32 cellular contexts compared by ENCODE assay signal in the genomic region with DNA sequence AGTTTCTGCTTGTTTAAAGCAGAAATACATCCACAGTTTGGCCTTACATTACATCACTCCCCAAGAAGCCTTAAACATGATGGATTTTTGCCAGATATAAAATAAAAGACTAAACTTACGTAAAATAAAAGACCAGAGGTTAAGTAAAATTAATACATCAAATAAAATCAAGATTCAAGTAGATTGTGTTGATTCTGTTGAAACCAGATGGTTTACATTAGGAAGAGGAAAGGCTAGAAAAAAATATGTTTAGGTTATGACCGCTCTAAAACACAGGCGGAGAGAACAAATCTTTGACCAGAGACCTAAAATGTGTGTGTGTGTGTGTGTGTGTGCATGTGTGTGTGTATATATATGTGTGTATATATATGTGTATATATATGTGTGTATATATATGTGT.
"Had no signal": no experiment of that assay in that cellular context is flagged by ENCODE, and none has a peak within 500 bp of the region (broad histone marks: within the 10 kb centered on the region; RNA-seq: fewer than 3 reads in every experiment).

No MANE protein-coding gene starts in this region.

- H3K36me3 ChIP-seq: cardiac muscle cell, WERI-Rb-1 had no signal

- H3K4me1 ChIP-seq: breast epithelium had no signal

- H3K27me3 ChIP-seq: ascending aorta, breast epithelium, cardiac muscle cell, esophagus muscularis mucosa, gastroesophageal sphincter had no signal

- DNase-seq: activated B cell treated with CpG ODN at 0.5 μM for 24 hours; activated CD4-positive, alpha-beta T cell treated with anti-CD3 and anti-CD28 coated beads for 48 hours; activated CD4-positive, alpha-beta T cell treated with anti-CD3 and anti-CD28 coated beads, Interleukin-2, amount 50 U/mL, for 1 hour; activated CD4-positive, alpha-beta T cell treated with anti-CD3 and anti-CD28 coated beads, Interleukin-2, amount 50 U/mL, for 48 hours; activated CD8-positive, alpha-beta memory T cell treated with anti-CD3 and anti-CD28 coated beads for 24 hours; activated CD8-positive, alpha-beta T cell treated with anti-CD3 and anti-CD28 coated beads for 36 hours; activated effector memory CD4-positive, alpha-beta T cell treated with anti-CD3 and anti-CD28 coated beads, Interleukin-2, amount 50 U/mL, for 16 hours; activated naive CD4-positive, alpha-beta T cell; activated naive CD4-positive, alpha-beta T cell treated with anti-CD3 and anti-CD28 coated beads, Interleukin-2, amount 10 ng/mL, durations not matched to agents 7 days and 5 days; activated naive CD8-positive, alpha-beta T cell treated with anti-CD3 and anti-CD28 coated beads, Interleukin-2, amount 10 ng/mL, durations not matched to agents 7 days and 5 days; activated T-cell treated with anti-CD3 and anti-CD28 coated beads, Interleukin-2, amount 50 U/mL, for 4 hours; central memory CD4-positive, alpha-beta T cell; cortex of kidney; dermis blood vessel endothelial cell; effector CD4-positive, alpha-beta T cell; effector memory CD8-positive, alpha-beta T cell; erythroblast; foreskin melanocyte; T-helper 1 cell; T-helper 17 cell; T1000; WERI-Rb-1 had no signal

- H3K36me3 Mint-ChIP-seq: activated naive CD4-positive, alpha-beta T cell treated with anti-CD3 and anti-CD28 coated beads, Interleukin-2, amount 10 ng/mL, durations not matched to agents 7 days and 5 days; activated naive CD4-positive, alpha-beta T cell treated with anti-CD3 and anti-CD28 coated beads, Interleukin-2, amount 50 U/mL, for 72 hours; activated naive CD8-positive, alpha-beta T cell treated with anti-CD3 and anti-CD28 coated beads, Interleukin-2, amount 10 ng/mL, durations not matched to agents 7 days and 5 days had no signal

- H3K4me1 Mint-ChIP-seq: activated B cell treated with CpG ODN at 0.5 μM for 24 hours; activated naive CD4-positive, alpha-beta T cell treated with anti-CD3 and anti-CD28 coated beads, Interleukin-2, amount 10 ng/mL, durations not matched to agents 7 days and 5 days; activated naive CD8-positive, alpha-beta T cell treated with anti-CD3 and anti-CD28 coated beads, Interleukin-2, amount 10 ng/mL, durations not matched to agents 7 days and 5 days; T-helper 17 cell had no signal

- H3K27ac ChIP-seq: ascending aorta, breast epithelium, cardiac muscle cell, esophagus muscularis mucosa, gastroesophageal sphincter, WERI-Rb-1 had no signal

- ATAC-seq: activated CD4-positive, CD25-positive, alpha-beta regulatory T cell treated with anti-CD3 and anti-CD28 coated beads, Interleukin-2, amount 50 U/mL, for 24 hours; activated CD8-positive, alpha-beta T cell treated with anti-CD3 and anti-CD28 coated beads for 36 hours; activated naive CD4-positive, alpha-beta T cell treated with anti-CD3 and anti-CD28 coated beads, Interleukin-2, amount 50 U/mL, for 72 hours; activated T-cell treated with anti-CD3 and anti-CD28 coated beads, Interleukin-2, amount 50 U/mL, for 4 hours; effector memory CD8-positive, alpha-beta T cell; gastroesophageal sphincter; T-helper 17 cell had no signal

- H3K27me3 Mint-ChIP-seq: activated B cell treated with CpG ODN at 0.5 μM for 24 hours; activated CD8-positive, alpha-beta T cell treated with anti-CD3 and anti-CD28 coated beads for 36 hours; activated naive CD4-positive, alpha-beta T cell treated with anti-CD3 and anti-CD28 coated beads, Interleukin-2, amount 10 ng/mL, durations not matched to agents 7 days and 5 days; brain had no signal

- H3K9me3 Mint-ChIP-seq: activated B cell treated with CpG ODN at 0.5 μM for 24 hours; activated CD8-positive, alpha-beta T cell treated with anti-CD3 and anti-CD28 coated beads for 36 hours; activated naive CD4-positive, alpha-beta T cell treated with anti-CD3 and anti-CD28 coated beads, Interleukin-2, amount 10 ng/mL, durations not matched to agents 7 days and 5 days; activated naive CD4-positive, alpha-beta T cell treated with anti-CD3 and anti-CD28 coated beads, Interleukin-2, amount 50 U/mL, for 72 hours; activated naive CD8-positive, alpha-beta T cell treated with anti-CD3 and anti-CD28 coated beads, Interleukin-2, amount 10 ng/mL, durations not matched to agents 7 days and 5 days; activated T-cell treated with anti-CD3 and anti-CD28 coated beads, Interleukin-2, amount 50 U/mL, for 4 hours; activated T-helper 2 cell treated with anti-CD3 and anti-CD28 coated beads, Interferon-gamma antibody, Interleukin-2, Interleukin-4, amounts not matched to agents 10 μg/mL and 5 μg/mL and 100 μg/mL, durations not matched to agents 14 hours and 24 hours and 36 hours; brain; effector memory CD8-positive, alpha-beta T cell; T-helper 2 cell treated with Interferon-gamma antibody and Interleukin-4, amounts not matched to agents 5 μg/mL and 100 μg/mL, for 36 hours had no signal

- H3K4me3 ChIP-seq: ascending aorta, breast epithelium, cardiac muscle cell, esophagus muscularis mucosa, gastroesophageal sphincter had no signal

- H3K27ac Mint-ChIP-seq: activated B cell treated with CpG ODN at 0.5 μM for 24 hours; activated CD8-positive, alpha-beta T cell treated with anti-CD3 and anti-CD28 coated beads for 36 hours; activated naive CD4-positive, alpha-beta T cell treated with anti-CD3 and anti-CD28 coated beads, Interleukin-2, amount 10 ng/mL, durations not matched to agents 7 days and 5 days; activated naive CD4-positive, alpha-beta T cell treated with anti-CD3 and anti-CD28 coated beads, Interleukin-2, amount 50 U/mL, for 72 hours; activated naive CD8-positive, alpha-beta T cell treated with anti-CD3 and anti-CD28 coated beads, Interleukin-2, amount 10 ng/mL, durations not matched to agents 7 days and 5 days; activated T-helper 2 cell treated with anti-CD3 and anti-CD28 coated beads, Interferon-gamma antibody, Interleukin-2, Interleukin-4, amounts not matched to agents 10 μg/mL and 5 μg/mL and 100 μg/mL, durations not matched to agents 14 hours and 24 hours and 36 hours; brain; effector memory CD8-positive, alpha-beta T cell; T-helper 17 cell; T-helper 2 cell treated with Interferon-gamma antibody and Interleukin-4, amounts not matched to agents 5 μg/mL and 100 μg/mL, for 36 hours had no signal

- H3K9me3 ChIP-seq: ascending aorta, breast epithelium, esophagus muscularis mucosa, gastroesophageal sphincter had no signal

- H3K4me3 Mint-ChIP-seq: activated B cell treated with CpG ODN at 0.5 μM for 24 hours; activated CD8-positive, alpha-beta T cell treated with anti-CD3 and anti-CD28 coated beads for 36 hours; activated naive CD4-positive, alpha-beta T cell treated with anti-CD3 and anti-CD28 coated beads, Interleukin-2, amount 10 ng/mL, durations not matched to agents 7 days and 5 days; activated naive CD8-positive, alpha-beta T cell treated with anti-CD3 and anti-CD28 coated beads, Interleukin-2, amount 10 ng/mL, durations not matched to agents 7 days and 5 days; activated T-cell treated with anti-CD3 and anti-CD28 coated beads, Interleukin-2, amount 50 U/mL, for 4 hours; brain; effector memory CD8-positive, alpha-beta T cell; T-helper 17 cell; T-helper 2 cell treated with Interferon-gamma antibody and Interleukin-4, amounts not matched to agents 5 μg/mL and 100 μg/mL, for 36 hours had no signal
